Comparison of ENCODE assay signal across 2 cellular contexts in genomic region chr20:23205221-23205620, GRCh38.
TF ChIP-seq lines count a peak whose summit lies in the region.

No MANE protein-coding gene starts in this region.

TF ChIP-seq in K562, 482 proteins besides CTCF, POLR2A, EP300 and RAD21 (continued from another document):
- TF ChIP-seq, protein P1, sequence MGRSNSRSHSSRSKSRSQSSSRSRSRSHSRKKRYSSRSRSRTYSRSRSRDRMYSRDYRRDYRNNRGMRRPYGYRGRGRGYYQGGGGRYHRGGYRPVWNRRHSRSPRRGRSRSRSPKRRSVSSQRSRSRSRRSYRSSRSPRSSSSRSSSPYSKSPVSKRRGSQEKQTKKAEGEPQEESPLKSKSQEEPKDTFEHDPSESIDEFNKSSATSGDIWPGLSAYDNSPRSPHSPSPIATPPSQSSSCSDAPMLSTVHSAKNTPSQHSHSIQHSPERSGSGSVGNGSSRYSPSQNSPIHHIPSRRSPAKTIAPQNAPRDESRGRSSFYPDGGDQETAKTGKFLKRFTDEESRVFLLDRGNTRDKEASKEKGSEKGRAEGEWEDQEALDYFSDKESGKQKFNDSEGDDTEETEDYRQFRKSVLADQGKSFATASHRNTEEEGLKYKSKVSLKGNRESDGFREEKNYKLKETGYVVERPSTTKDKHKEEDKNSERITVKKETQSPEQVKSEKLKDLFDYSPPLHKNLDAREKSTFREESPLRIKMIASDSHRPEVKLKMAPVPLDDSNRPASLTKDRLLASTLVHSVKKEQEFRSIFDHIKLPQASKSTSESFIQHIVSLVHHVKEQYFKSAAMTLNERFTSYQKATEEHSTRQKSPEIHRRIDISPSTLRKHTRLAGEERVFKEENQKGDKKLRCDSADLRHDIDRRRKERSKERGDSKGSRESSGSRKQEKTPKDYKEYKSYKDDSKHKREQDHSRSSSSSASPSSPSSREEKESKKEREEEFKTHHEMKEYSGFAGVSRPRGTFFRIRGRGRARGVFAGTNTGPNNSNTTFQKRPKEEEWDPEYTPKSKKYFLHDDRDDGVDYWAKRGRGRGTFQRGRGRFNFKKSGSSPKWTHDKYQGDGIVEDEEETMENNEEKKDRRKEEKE (IDR thresholded peaks at IDR 0.05; ENCODE audit: borderline replicate concordance in 1 of 2, control insufficient read depth in 1 of 2, low read depth in 2 of 2, low read length in 1 of 2), result no peak
- TF ChIP-seq FOXA3 (CRISPR knock-in tag; conservative IDR thresholded peaks at IDR 0.05 in 1 of 2, IDR thresholded peaks at IDR 0.05 in 1 of 2) (no peak), ZNF282 (CRISPR knock-in tag; IDR thresholded peaks at IDR 0.05) (no peak), ETV5 (CRISPR knock-in tag; IDR thresholded peaks at IDR 0.05; ENCODE audit: low read depth) (no peak), DPF2 (IDR thresholded peaks at IDR 0.05) (no peak), FOS (IDR thresholded peaks at IDR 0.05; ENCODE audit: extremely low read depth, insufficient read length) (no peak), POLR3G (IDR thresholded peaks at IDR 0.05; ENCODE audit: extremely low read depth, insufficient read length, insufficient replicate concordance) (no peak), ETS1 (conservative IDR thresholded peaks at IDR 0.05; ENCODE audit: control insufficient read depth, low read depth, low read length) (no peak), ZNF165 (CRISPR knock-in tag; IDR thresholded peaks at IDR 0.05; ENCODE audit: borderline replicate concordance) (no peak), CREM (IDR thresholded peaks at IDR 0.05; ENCODE audit: low read depth) (no peak), ZNF347 (CRISPR knock-in tag; IDR thresholded peaks at IDR 0.05; ENCODE audit: low read depth) (no peak), ZNF217 (CRISPR knock-in tag; IDR thresholded peaks at IDR 0.05) (no peak), TAF1 (IDR thresholded peaks at IDR 0.05; ENCODE audit: control insufficient read depth, extremely low read depth, insufficient read depth, low read length, severe bottlenecking) (no peak), YBX1 (IDR thresholded peaks at IDR 0.05) (no peak), ZNF766 (CRISPR knock-in tag; conservative IDR thresholded peaks at IDR 0.05) (no peak), RNF2 (IDR thresholded peaks at IDR 0.05) (no peak)
- TF ChIP-seq, protein P2, sequence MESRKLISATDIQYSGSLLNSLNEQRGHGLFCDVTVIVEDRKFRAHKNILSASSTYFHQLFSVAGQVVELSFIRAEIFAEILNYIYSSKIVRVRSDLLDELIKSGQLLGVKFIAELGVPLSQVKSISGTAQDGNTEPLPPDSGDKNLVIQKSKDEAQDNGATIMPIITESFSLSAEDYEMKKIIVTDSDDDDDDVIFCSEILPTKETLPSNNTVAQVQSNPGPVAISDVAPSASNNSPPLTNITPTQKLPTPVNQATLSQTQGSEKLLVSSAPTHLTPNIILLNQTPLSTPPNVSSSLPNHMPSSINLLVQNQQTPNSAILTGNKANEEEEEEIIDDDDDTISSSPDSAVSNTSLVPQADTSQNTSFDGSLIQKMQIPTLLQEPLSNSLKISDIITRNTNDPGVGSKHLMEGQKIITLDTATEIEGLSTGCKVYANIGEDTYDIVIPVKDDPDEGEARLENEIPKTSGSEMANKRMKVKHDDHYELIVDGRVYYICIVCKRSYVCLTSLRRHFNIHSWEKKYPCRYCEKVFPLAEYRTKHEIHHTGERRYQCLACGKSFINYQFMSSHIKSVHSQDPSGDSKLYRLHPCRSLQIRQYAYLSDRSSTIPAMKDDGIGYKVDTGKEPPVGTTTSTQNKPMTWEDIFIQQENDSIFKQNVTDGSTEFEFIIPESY (CRISPR knock-in tag; IDR thresholded peaks at IDR 0.05), result no peak

TF ChIP-seq in SK-N-SH, 30 proteins besides CTCF, POLR2A, EP300 and RAD21 (continued from another document):
- TF ChIP-seq, protein P3, sequence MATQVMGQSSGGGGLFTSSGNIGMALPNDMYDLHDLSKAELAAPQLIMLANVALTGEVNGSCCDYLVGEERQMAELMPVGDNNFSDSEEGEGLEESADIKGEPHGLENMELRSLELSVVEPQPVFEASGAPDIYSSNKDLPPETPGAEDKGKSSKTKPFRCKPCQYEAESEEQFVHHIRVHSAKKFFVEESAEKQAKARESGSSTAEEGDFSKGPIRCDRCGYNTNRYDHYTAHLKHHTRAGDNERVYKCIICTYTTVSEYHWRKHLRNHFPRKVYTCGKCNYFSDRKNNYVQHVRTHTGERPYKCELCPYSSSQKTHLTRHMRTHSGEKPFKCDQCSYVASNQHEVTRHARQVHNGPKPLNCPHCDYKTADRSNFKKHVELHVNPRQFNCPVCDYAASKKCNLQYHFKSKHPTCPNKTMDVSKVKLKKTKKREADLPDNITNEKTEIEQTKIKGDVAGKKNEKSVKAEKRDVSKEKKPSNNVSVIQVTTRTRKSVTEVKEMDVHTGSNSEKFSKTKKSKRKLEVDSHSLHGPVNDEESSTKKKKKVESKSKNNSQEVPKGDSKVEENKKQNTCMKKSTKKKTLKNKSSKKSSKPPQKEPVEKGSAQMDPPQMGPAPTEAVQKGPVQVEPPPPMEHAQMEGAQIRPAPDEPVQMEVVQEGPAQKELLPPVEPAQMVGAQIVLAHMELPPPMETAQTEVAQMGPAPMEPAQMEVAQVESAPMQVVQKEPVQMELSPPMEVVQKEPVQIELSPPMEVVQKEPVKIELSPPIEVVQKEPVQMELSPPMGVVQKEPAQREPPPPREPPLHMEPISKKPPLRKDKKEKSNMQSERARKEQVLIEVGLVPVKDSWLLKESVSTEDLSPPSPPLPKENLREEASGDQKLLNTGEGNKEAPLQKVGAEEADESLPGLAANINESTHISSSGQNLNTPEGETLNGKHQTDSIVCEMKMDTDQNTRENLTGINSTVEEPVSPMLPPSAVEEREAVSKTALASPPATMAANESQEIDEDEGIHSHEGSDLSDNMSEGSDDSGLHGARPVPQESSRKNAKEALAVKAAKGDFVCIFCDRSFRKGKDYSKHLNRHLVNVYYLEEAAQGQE (IDR thresholded peaks at IDR 0.05; ENCODE audit: low read depth, low read length), result no peak
- TF ChIP-seq RXRA (IDR thresholded peaks at IDR 0.05; ENCODE audit: borderline replicate concordance, low read depth), result no peak
- TF ChIP-seq, protein P4, sequence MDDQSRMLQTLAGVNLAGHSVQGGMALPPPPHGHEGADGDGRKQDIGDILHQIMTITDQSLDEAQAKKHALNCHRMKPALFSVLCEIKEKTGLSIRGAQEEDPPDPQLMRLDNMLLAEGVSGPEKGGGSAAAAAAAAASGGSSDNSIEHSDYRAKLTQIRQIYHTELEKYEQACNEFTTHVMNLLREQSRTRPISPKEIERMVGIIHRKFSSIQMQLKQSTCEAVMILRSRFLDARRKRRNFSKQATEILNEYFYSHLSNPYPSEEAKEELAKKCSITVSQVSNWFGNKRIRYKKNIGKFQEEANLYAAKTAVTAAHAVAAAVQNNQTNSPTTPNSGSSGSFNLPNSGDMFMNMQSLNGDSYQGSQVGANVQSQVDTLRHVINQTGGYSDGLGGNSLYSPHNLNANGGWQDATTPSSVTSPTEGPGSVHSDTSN (IDR thresholded peaks at IDR 0.05), result no peak
- no peak for TF ChIP-seq MEF2A (IDR thresholded peaks at IDR 0.05; ENCODE audit: borderline replicate concordance, low read depth)
- TF ChIP-seq, protein P2 (IDR thresholded peaks at IDR 0.05; ENCODE audit: borderline replicate concordance, low read depth), result no peak
- TF ChIP-seq GABPA (IDR thresholded peaks at IDR 0.05; ENCODE audit: low read depth), result no peak
- no peak for TF ChIP-seq USF2 (IDR thresholded peaks at IDR 0.05; ENCODE audit: borderline replicate concordance, low read depth, low read length)
- no peak for TF ChIP-seq FOXJ3 (CRISPR knock-in tag; IDR thresholded peaks at IDR 0.05)
- no peak for TF ChIP-seq ELF1 (IDR thresholded peaks at IDR 0.05)
- TF ChIP-seq RCOR1 (IDR thresholded peaks at IDR 0.05; ENCODE audit: low read length), result no peak
